19 cellular contexts compared by ENCODE assay signal in genomic region chr11:45379162-45379863, GRCh38.
"Had no signal": no experiment of that assay in that cellular context is flagged by ENCODE, and none has a peak within 500 bp of the region (broad histone marks: within the 10 kb centered on the region; RNA-seq: fewer than 3 reads in every experiment).

No MANE protein-coding gene starts in this region.

- H3K9me3 Mint-ChIP-seq: activated B cell treated with CpG ODN at 0.5 μM for 24 hours; activated CD4-positive, alpha-beta T cell treated with anti-CD3 and anti-CD28 coated beads, Interleukin-2, amount 10 ng/mL, durations not matched to agents 24 days and 14 days; activated T-helper 2 cell treated with anti-CD3 and anti-CD28 coated beads, Interferon-gamma antibody, Interleukin-2, Interleukin-4, amounts not matched to agents 10 μg/mL and 5 μg/mL and 100 μg/mL, durations not matched to agents 14 hours and 24 hours and 36 hours; central memory CD8-positive, alpha-beta T cell; memory B cell; stimulated activated naive CD8-positive, alpha-beta T cell treated with anti-CD3 and anti-CD28 coated beads, Interleukin-15, amount 100 ng/mL, for 72 hours had no signal

- H3K27me3 Mint-ChIP-seq: activated naive CD8-positive, alpha-beta T cell; central memory CD8-positive, alpha-beta T cell had no signal

- DNase-seq: activated B cell treated with CpG ODN at 0.5 μM for 24 hours; activated CD4-positive, alpha-beta T cell treated with anti-CD3 and anti-CD28 coated beads, Interleukin-2, amount 10 ng/mL, durations not matched to agents 24 days and 14 days; amygdala; cortex of kidney; effector CD8-positive, alpha-beta T cell; heart right ventricle; kidney; left ventricle myocardium inferior; ovary; stimulated activated CD4-positive, alpha-beta T cell treated with anti-CD3 and anti-CD28 coated beads, Interleukin-2, amount 100 ng/mL, for 48 hours; stimulated activated CD8-positive, alpha-beta memory T cell treated with anti-CD3 and anti-CD28 coated beads, Interleukin-4, amount 100 ng/mL, for 48 hours; stimulated activated naive CD8-positive, alpha-beta T cell treated with anti-CD3 and anti-CD28 coated beads, Interleukin-15, amount 100 ng/mL, for 72 hours; testis; upper lobe of right lung had no signal

- H3K36me3 ChIP-seq: heart right ventricle, left ventricle myocardium inferior, ovary, upper lobe of right lung had no signal

- H3K27ac Mint-ChIP-seq: activated B cell treated with CpG ODN at 0.5 μM for 24 hours; activated CD4-positive, alpha-beta T cell treated with anti-CD3 and anti-CD28 coated beads, Interleukin-2, amount 10 ng/mL, durations not matched to agents 24 days and 14 days; activated naive CD8-positive, alpha-beta T cell; activated T-helper 2 cell treated with anti-CD3 and anti-CD28 coated beads, Interferon-gamma antibody, Interleukin-2, Interleukin-4, amounts not matched to agents 10 μg/mL and 5 μg/mL and 100 μg/mL, durations not matched to agents 14 hours and 24 hours and 36 hours; brain; memory B cell; stimulated activated naive CD8-positive, alpha-beta T cell treated with anti-CD3 and anti-CD28 coated beads, Interleukin-15, amount 100 ng/mL, for 72 hours had no signal

- H3K4me1 ChIP-seq: left ventricle myocardium inferior, testis, upper lobe of right lung had no signal

- H3K9me3 ChIP-seq: heart right ventricle, left ventricle myocardium inferior, ovary, testis, upper lobe of right lung had no signal

- H3K4me3 Mint-ChIP-seq: activated B cell treated with CpG ODN at 0.5 μM for 24 hours; activated CD4-positive, alpha-beta T cell treated with anti-CD3 and anti-CD28 coated beads, Interleukin-2, amount 10 ng/mL, durations not matched to agents 24 days and 14 days; activated naive CD8-positive, alpha-beta T cell; brain; central memory CD8-positive, alpha-beta T cell; memory B cell; stimulated activated naive CD8-positive, alpha-beta T cell treated with anti-CD3 and anti-CD28 coated beads, Interleukin-15, amount 100 ng/mL, for 72 hours had no signal

- H3K27ac ChIP-seq: heart right ventricle, left ventricle myocardium inferior, ovary, testis, upper lobe of right lung had no signal

- H3K36me3 Mint-ChIP-seq: activated naive CD8-positive, alpha-beta T cell; brain; memory B cell had no signal

- H3K4me3 ChIP-seq: heart right ventricle, left ventricle myocardium inferior, ovary, testis, upper lobe of right lung had no signal
